ENCODE assay signal across 8 cellular contexts in the genomic region with DNA sequence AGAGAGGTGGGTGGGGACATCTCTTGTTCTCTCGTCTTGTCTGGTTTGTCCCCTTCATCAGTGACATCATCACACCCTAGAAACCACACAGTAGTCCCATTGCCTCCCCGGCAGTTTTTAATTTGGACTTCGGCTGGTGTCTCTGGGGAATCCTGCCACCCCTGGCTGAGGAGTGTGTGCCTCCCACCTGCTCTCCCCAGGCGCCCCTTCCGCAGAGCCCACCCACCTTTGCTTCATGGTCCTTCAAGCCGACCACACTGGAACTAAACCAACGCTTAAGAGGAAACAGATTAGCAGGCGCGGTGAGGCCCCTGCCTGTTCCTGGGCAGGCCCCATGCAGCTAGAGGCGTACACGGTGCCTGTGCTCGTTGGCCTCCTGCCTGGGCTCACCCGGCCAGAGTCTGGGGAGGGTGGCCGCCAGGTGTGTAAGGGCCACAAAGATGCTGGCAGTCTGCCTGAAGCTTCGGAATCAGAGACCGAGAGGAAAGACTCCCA.
A peak's percentile ranks its signal among the peaks of the same experiment; 100 is the strongest.
DNase-seq lines count a peak whose midpoint lies in the region; ATAC-seq and TF ChIP-seq lines count a peak whose summit lies in the region.

No MANE protein-coding gene starts in this region.

- in situ Hi-C loops in transverse colon (cut with MboI; ENCODE audit: low pct_ligation_motif_present in 1 of 4, low pct_unique_long_range_greater_than_20kb in 1 of 4, low sequenced_read_pairs in 3 of 4) = no loop called here

- no peaks in the 10 kb centered on the region for H3K27me3 ChIP-seq in CD4-positive, CD25-positive, alpha-beta regulatory T cell (ENCODE audit: control insufficient read depth, insufficient read depth, low read length)
- no peaks in the 10 kb centered on the region for H3K27me3 ChIP-seq in transverse colon

- no peaks in the 10 kb centered on the region for H3K36me3 Mint-ChIP-seq in CD4-positive, CD25-positive, alpha-beta regulatory T cell
- peaks cover 5% of the 10 kb centered on the region for H3K36me3 Mint-ChIP-seq in central memory CD8-positive, alpha-beta T cell (ENCODE audit: insufficient read depth)
- no peaks in the 10 kb centered on the region for H3K36me3 Mint-ChIP-seq in nephron progenitor cell (ENCODE audit: low read depth)

- peak overlapping the region; percentile 40 to 64 (median 52) for H3K27ac Mint-ChIP-seq in CD4-positive, CD25-positive, alpha-beta regulatory T cell
- peak overlapping the region; percentile 93 for H3K27ac Mint-ChIP-seq in central memory CD8-positive, alpha-beta T cell (ENCODE audit: low read depth)
- H3K27ac Mint-ChIP-seq in nephron progenitor cell = no peak overlapping the region

- peaks cover 16% of the 10 kb centered on the region for H3K4me1 ChIP-seq in CD4-positive, CD25-positive, alpha-beta regulatory T cell (ENCODE audit: control insufficient read depth, insufficient read depth, low read length, poor library complexity, severe bottlenecking)
- H3K4me1 ChIP-seq in transverse colon = peaks cover 0 to 27% (median 4%) of the 10 kb centered on the region in 4 donors

- peaks cover 0 to 2% (median 0%) of the 10 kb centered on the region in 7 donors for H3K9me3 Mint-ChIP-seq in CD4-positive, CD25-positive, alpha-beta regulatory T cell
- H3K9me3 Mint-ChIP-seq in central memory CD8-positive, alpha-beta T cell = no peaks in the 10 kb centered on the region
- no peaks in the 10 kb centered on the region for H3K9me3 Mint-ChIP-seq in nephron progenitor cell

- TF ChIP-seq CTCF in transverse colon (IDR thresholded peaks at IDR 0.05) (no peak), nephron progenitor cell (IDR thresholded peaks at IDR 0.05) (no peak)

- TF ChIP-seq EP300 in transverse colon (IDR thresholded peaks at IDR 0.05; ENCODE audit: low read depth) = no peak

- H3K27ac ChIP-seq in CD4-positive, CD25-positive, alpha-beta regulatory T cell (ENCODE audit: insufficient read depth, low read length, poor library complexity, severe bottlenecking) = peak overlapping the region; percentile 52
- peak overlapping the region; percentile 9 to 32 (median 25) for H3K27ac ChIP-seq in transverse colon

- H3K36me3 ChIP-seq in CD4-positive, CD25-positive, alpha-beta regulatory T cell (ENCODE audit: control insufficient read depth, insufficient read depth, low read length) = no peaks in the 10 kb centered on the region
- no peaks in the 10 kb centered on the region for H3K36me3 ChIP-seq in transverse colon

- no peak for TF ChIP-seq POLR2A in transverse colon (IDR thresholded peaks at IDR 0.05)

- peak overlapping the region; percentile 2 for H3K4me3 ChIP-seq in CD4-positive, CD25-positive, alpha-beta regulatory T cell (ENCODE audit: low read depth, low read length)
- no peak overlapping the region for H3K4me3 ChIP-seq in transverse colon

- WGBS in transverse colon (ENCODE audit: low coverage in 1 of 2), 2 donors = 26 to 33% methylated on average over 1 to 12 of the region's 16 CpGs

- DNase-seq in CD4-positive, CD25-positive, alpha-beta regulatory T cell = peak in 1 of 3 donors; percentile 19
- DNase-seq in NCI-H2196 (lab: John Stamatoyannopoulos, UW; ENCODE audit: unreplicated experiment) (peak; percentile 79), transverse colon (peak; percentile 72), retina (no peak), nephron progenitor cell (no peak), hepatic stellate cell (ENCODE audit: low spot score) (no peak)
- peak; percentile 24 to 25 for DNase-seq in central memory CD8-positive, alpha-beta T cell (ENCODE audit: low spot score in 2 of 2)

- peak overlapping the region in 3 of 4 donors; percentile 17 to 73 (median 55) for H3K4me3 Mint-ChIP-seq in CD4-positive, CD25-positive, alpha-beta regulatory T cell
- H3K4me3 Mint-ChIP-seq in central memory CD8-positive, alpha-beta T cell = peak overlapping the region; percentile 65
- H3K4me3 Mint-ChIP-seq in nephron progenitor cell = no peak overlapping the region

- peak; percentile 47 to 56 for ATAC-seq in CD4-positive, CD25-positive, alpha-beta regulatory T cell (ENCODE audit: low read depth in 2 of 2)
- ATAC-seq in GM21515 (IDR thresholded peaks at IDR 0.05; ENCODE audit: unreplicated experiment) = peak; percentile 59
- ATAC-seq in central memory CD8-positive, alpha-beta T cell (replicated peaks; ENCODE audit: extremely low read depth, poor library complexity, severe bottlenecking) = peak; percentile 50

- H3K27me3 Mint-ChIP-seq in CD4-positive, CD25-positive, alpha-beta regulatory T cell = peaks cover 4% of the 10 kb centered on the region
- H3K27me3 Mint-ChIP-seq in central memory CD8-positive, alpha-beta T cell = no peaks in the 10 kb centered on the region
- H3K27me3 Mint-ChIP-seq in nephron progenitor cell (ENCODE audit: low read depth, poor library complexity) = peaks cover 4% of the 10 kb centered on the region

- intact Hi-C loops in transverse colon (cut with DNase I; ENCODE audit: low total_unique reads) = no loop called here

- H3K9me3 ChIP-seq in CD4-positive, CD25-positive, alpha-beta regulatory T cell (ENCODE audit: control insufficient read depth in 2 of 2, low read length in 2 of 2) = no peaks in the 10 kb centered on the region
- H3K9me3 ChIP-seq in transverse colon = no peaks in the 10 kb centered on the region

- H3K4me1 Mint-ChIP-seq in CD4-positive, CD25-positive, alpha-beta regulatory T cell = peaks cover 6 to 29% (median 22%) of the 10 kb centered on the region in 4 donors
- peaks cover 33% of the 10 kb centered on the region for H3K4me1 Mint-ChIP-seq in central memory CD8-positive, alpha-beta T cell
- peaks cover 67% of the 10 kb centered on the region for H3K4me1 Mint-ChIP-seq in nephron progenitor cell

Comparison
In these comparisons a context has a peak if more than half of its experiments do, and no peak if none do; other contexts are left out.
1. DNase-seq: peak in NCI-H2196 (single experiment), central memory CD8-positive, alpha-beta T cell (2 of 2) and transverse colon (single experiment); none in retina (single experiment), nephron progenitor cell (single experiment) and hepatic stellate cell (single experiment).
2. Peak in every context shown above with its lines, with median percentiles within 50 percentile points of each other: ATAC-seq.